ENCODE assay signal across 19 cellular contexts in genomic region chr19:49585023-49585422, GRCh38. TPM values are rescaled to one million over a fixed set of nuclear protein-coding genes. Genes with fewer than 3 reads are reported as not detected.
DNase-seq lines count a peak whose midpoint lies in the region; ATAC-seq, FAIRE-seq and TF ChIP-seq lines count a peak whose summit lies in the region.
"Had no signal": no experiment of that assay in that cellular context is flagged by ENCODE, and none has a peak within 500 bp of the region (broad histone marks: within the 10 kb centered on the region; RNA-seq: fewer than 3 reads in every experiment).

No MANE protein-coding gene starts in this region.

- H3K36me3 Mint-ChIP-seq in stimulated activated effector memory CD8-positive, alpha-beta T cell treated with anti-CD3 and anti-CD28 coated beads, Interleukin-12 subunit alpha, Interleukin-12 subunit beta, amount 100 ng/mL, for 72 hours = peaks cover 15% of the 10 kb centered on the region
- H3K36me3 Mint-ChIP-seq: activated naive CD8-positive, alpha-beta T cell treated with anti-CD3 and anti-CD28 coated beads, Interleukin-2, amount 10 ng/mL, durations not matched to agents 7 days and 5 days; mesothelial cell of epicardium had no signal

- H3K9ac ChIP-seq in HepG2 (ENCODE audit: insufficient read depth, low read depth, low read length) (no peak overlapping the region), iPS-18a (ENCODE audit: low read length) (peak overlapping the region; percentile 39)

- H3K9me3 Mint-ChIP-seq in stimulated activated effector memory CD8-positive, alpha-beta T cell treated with anti-CD3 and anti-CD28 coated beads, Interleukin-12 subunit alpha, Interleukin-12 subunit beta, amount 100 ng/mL, for 72 hours = no peaks in the 10 kb centered on the region
- H3K9me3 Mint-ChIP-seq: activated CD4-positive, alpha-beta memory T cell treated with anti-CD3 and anti-CD28 coated beads for 36 hours; activated naive CD8-positive, alpha-beta T cell treated with anti-CD3 and anti-CD28 coated beads, Interleukin-2, amount 10 ng/mL, durations not matched to agents 7 days and 5 days; mesothelial cell of epicardium had no signal

- H3K4me1 Mint-ChIP-seq in stimulated activated effector memory CD8-positive, alpha-beta T cell treated with anti-CD3 and anti-CD28 coated beads, Interleukin-12 subunit alpha, Interleukin-12 subunit beta, amount 100 ng/mL, for 72 hours = peaks cover 30% of the 10 kb centered on the region

- H3K9me3 ChIP-seq in HepG2 (ENCODE audit: low read length) (no peaks in the 10 kb centered on the region), right lobe of liver (no peaks in the 10 kb centered on the region), iPS-18a (ENCODE audit: control insufficient read depth, low read depth, low read length) (no peaks in the 10 kb centered on the region)
- H3K9me3 ChIP-seq: sigmoid colon had no signal

- in situ Hi-C loops in HepG2 (cut with HindIII; ENCODE audit: extremely low pct_ligation_motif_present, low pct_unique_long_range_greater_than_20kb) = no loop called here
- in situ Hi-C loops in GM13977 (cut with MboI; ENCODE audit: low pct_unique_long_range_greater_than_20kb, low sequenced_read_pairs, unreplicated experiment) = no loop called here

- CTCF ChIA-PET in HepG2 (lab: Yijun Ruan, JAX; ENCODE audit: low intra/inter-chr PET ratio, low total read pairs) = no interaction called here

- no peak for TF ChIP-seq EP300 in HepG2 (IDR thresholded peaks at IDR 0.05; ENCODE audit: low read depth in 2 of 2, low read length in 2 of 2)
- TF ChIP-seq EP300 in HepG2 (CRISPR knock-in tag; IDR thresholded peaks at IDR 0.05; ENCODE audit: borderline replicate concordance) = no peak

- H3K27ac Mint-ChIP-seq in stimulated activated effector memory CD8-positive, alpha-beta T cell treated with anti-CD3 and anti-CD28 coated beads, Interleukin-12 subunit alpha, Interleukin-12 subunit beta, amount 100 ng/mL, for 72 hours = no peak overlapping the region
- H3K27ac Mint-ChIP-seq: activated CD4-positive, alpha-beta memory T cell treated with anti-CD3 and anti-CD28 coated beads for 36 hours; activated naive CD8-positive, alpha-beta T cell treated with anti-CD3 and anti-CD28 coated beads, Interleukin-2, amount 10 ng/mL, durations not matched to agents 7 days and 5 days; mesothelial cell of epicardium had no signal

- no peak overlapping the region for H3K4me3 ChIP-seq in HepG2 (replicated peaks in 1 of 3; ENCODE audit: insufficient read depth in 1 of 3, low read depth in 2 of 3, low read length in 3 of 3)
- no peak overlapping the region for H3K4me3 ChIP-seq in right lobe of liver
- no peak overlapping the region for H3K4me3 ChIP-seq in iPS-18a (ENCODE audit: low read length)
- H3K4me3 ChIP-seq in foreskin fibroblast (ENCODE audit: low read depth in 1 of 2, low read length in 2 of 2) = no peak overlapping the region
- H3K4me3 ChIP-seq: sigmoid colon had no signal

- H3K4me1 ChIP-seq in HepG2 (ENCODE audit: insufficient read depth, low read length) (peaks cover 31% of the 10 kb centered on the region), right lobe of liver (peaks cover 0 to 7% (median 0%) of the 10 kb centered on the region in 4 donors), iPS-18a (ENCODE audit: control insufficient read depth, low read depth, low read length) (peaks cover 10% of the 10 kb centered on the region)

- no peak for TF ChIP-seq CTCF in HepG2 (CRISPR knock-in tag; IDR thresholded peaks at IDR 0.05)
- TF ChIP-seq CTCF in right lobe of liver (IDR thresholded peaks at IDR 0.05) = no peak
- no peak for TF ChIP-seq CTCF in foreskin fibroblast (IDR thresholded peaks at IDR 0.05; ENCODE audit: low read depth, low read length)
- TF ChIP-seq CTCF in GM20000 (IDR thresholded peaks at IDR 0.05; ENCODE audit: extremely low read depth, missing control alignments) = no peak
- TF ChIP-seq CTCF in GM13977 (IDR thresholded peaks at IDR 0.05; ENCODE audit: extremely low read depth, insufficient read depth, missing control alignments) = no peak

- no peaks in the 10 kb centered on the region for H3K36me3 ChIP-seq in HepG2 (replicated peaks in 1 of 2; ENCODE audit: control insufficient read depth in 1 of 2, insufficient read depth in 2 of 2, low read length in 2 of 2)
- H3K36me3 ChIP-seq in right lobe of liver = no peaks in the 10 kb centered on the region
- no peaks in the 10 kb centered on the region for H3K36me3 ChIP-seq in iPS-18a (ENCODE audit: control insufficient read depth, low read depth, low read length)
- H3K36me3 ChIP-seq: sigmoid colon had no signal

- no peak overlapping the region for H3K4me3 Mint-ChIP-seq in stimulated activated effector memory CD8-positive, alpha-beta T cell treated with anti-CD3 and anti-CD28 coated beads, Interleukin-12 subunit alpha, Interleukin-12 subunit beta, amount 100 ng/mL, for 72 hours
- H3K4me3 Mint-ChIP-seq: activated CD4-positive, alpha-beta memory T cell treated with anti-CD3 and anti-CD28 coated beads for 36 hours; activated naive CD8-positive, alpha-beta T cell treated with anti-CD3 and anti-CD28 coated beads, Interleukin-2, amount 10 ng/mL, durations not matched to agents 7 days and 5 days; mesothelial cell of epicardium had no signal

- peaks cover 0 to 3% of the 10 kb centered on the region in 2 experiments; a peak in 1 of 5 replicates for H3K27me3 ChIP-seq in HepG2 (ENCODE audit: control insufficient read depth in 1 of 2, insufficient read depth in 2 of 2, low read length in 2 of 2)
- H3K27me3 ChIP-seq in right lobe of liver = no peaks in the 10 kb centered on the region
- H3K27me3 ChIP-seq in iPS-18a (ENCODE audit: control insufficient read depth, insufficient read depth, low read length) = no peaks in the 10 kb centered on the region
- H3K27me3 ChIP-seq: sigmoid colon had no signal

- H3K27ac ChIP-seq in HepG2 (ENCODE audit: extremely low read length, insufficient read depth, low read length) (no peak overlapping the region), right lobe of liver (no peak overlapping the region), iPS-18a (ENCODE audit: low read length) (peak overlapping the region; percentile 61)
- H3K27ac ChIP-seq: sigmoid colon had no signal

- WGBS in HepG2 (ENCODE audit: low lambda C conversion rate) = 18% methylated on average over 3 of the region's 8 CpGs
- 83% methylated on average over 2 of the region's 8 CpGs for WGBS in right lobe of liver (ENCODE audit: insufficient coverage, low coverage, low lambda C conversion rate, missing lambda C conversion rate)

- ATAC-seq in HepG2 = no peak
- no peak for ATAC-seq in right lobe of liver
- no peak for ATAC-seq in stimulated activated effector memory CD8-positive, alpha-beta T cell treated with anti-CD3 and anti-CD28 coated beads, Interleukin-12 subunit alpha, Interleukin-12 subunit beta, amount 100 ng/mL, for 72 hours

- no peak overlapping the region for H3K4me2 ChIP-seq in HepG2 (ENCODE audit: low read depth, low read length)

- H2AFZ ChIP-seq in HepG2 (ENCODE audit: low read length) = no peak overlapping the region

- H4K20me1 ChIP-seq in HepG2 (ENCODE audit: insufficient read depth, low read length) = no peaks in the 10 kb centered on the region

- no peak for FAIRE-seq in HepG2 (lab: Jason Lieb, UNC)
- FAIRE-seq: GM18507, TTC549 had no signal

- peaks cover 5% of the 10 kb centered on the region for H3K79me2 ChIP-seq in HepG2 (ENCODE audit: insufficient read depth, low read length)

- no peak for DNase-seq in HepG2 (ENCODE audit: low spot score)
- DNase-seq in right lobe of liver = no peak
- peak; percentile 54 for DNase-seq in NCI-H2227 treated with DMSO at 0.1 percent for 48 hours (lab: John Stamatoyannopoulos, UW)
- DNase-seq in foreskin fibroblast = no peak
- DNase-seq in stimulated activated effector memory CD8-positive, alpha-beta T cell treated with anti-CD3 and anti-CD28 coated beads, Interleukin-12 subunit alpha, Interleukin-12 subunit beta, amount 100 ng/mL, for 72 hours (ENCODE audit: low spot score in 2 of 2) = no peak
- no peak for DNase-seq in GM20000 (ENCODE audit: low spot score)
- no peak for DNase-seq in GM13977 (ENCODE audit: low spot score)
- DNase-seq: activated CD4-positive, alpha-beta memory T cell treated with anti-CD3 and anti-CD28 coated beads for 36 hours; activated naive CD8-positive, alpha-beta T cell treated with anti-CD3 and anti-CD28 coated beads, Interleukin-2, amount 10 ng/mL, durations not matched to agents 7 days and 5 days; Calu3; kidney glomerular epithelial cell; NCI-H2171; sigmoid colon; stimulated activated CD4-positive, alpha-beta T cell treated with anti-CD3 and anti-CD28 coated beads, Interleukin-2, amount 100 ng/mL, for 24 hours; substantia nigra had no signal

- TF ChIP-seq RAD21 in HepG2 (CRISPR knock-in tag; IDR thresholded peaks at IDR 0.05) = no peak

- intact Hi-C loops in HepG2 (cut with micrococcal nuclease; ENCODE audit: unreplicated experiment) = no loop called here
- intact Hi-C loops in right lobe of liver (cut with DNase I) = no loop called here

- POLR2A ChIA-PET in HepG2 (lab: Yijun Ruan, JAX) = interaction anchor here (0.6 to 1.5 kb wide), 2 partner anchors 79 to 141 kb away, joined by 3 read pairs; no protein-coding TSS in a partner anchor

- no peak for TF ChIP-seq POLR2A in HepG2 (IDR thresholded peaks at IDR 0.05; ENCODE audit: insufficient read depth in 1 of 2, low read depth in 2 of 2, low read length in 2 of 2)
- no peak for TF ChIP-seq POLR2A in right lobe of liver (IDR thresholded peaks at IDR 0.05)

- no TSS peak for BruUV-seq in HepG2 (replicated peaks; lab: Mats Ljungman, UMichigan)

RNA-seq across cellular contexts. Expression of gene PRRG2, which starts 3.9 kb away (rescaled TPM):
- total RNA-seq in HepG2 (2016; rRNA removed; fragmentation: Illumina TruSeq; extraction: Trizol) = 0.51 and 0.82 TPM in 2 replicates
- 1.1 and 1.6 TPM in 2 replicates for total RNA-seq in HepG2 (2016; cell fraction: cytosol; rRNA removed; fragmentation: Illumina TruSeq; extraction: Trizol; ENCODE audit: low read depth)
- total RNA-seq in HepG2 (2016; cell fraction: insoluble cytoplasmic fraction; rRNA removed; fragmentation: Illumina TruSeq; extraction: Trizol) = 0.43 and 0.97 TPM in 2 replicates
- 0.56 and 0.79 TPM in 2 replicates for total RNA-seq in HepG2 (2016; cell fraction: membrane; rRNA removed; fragmentation: Illumina TruSeq; extraction: Trizol)
- 0.78 and 1.3 TPM in 2 replicates for total RNA-seq in HepG2 (2016; cell fraction: nucleus; rRNA removed; fragmentation: Illumina TruSeq; extraction: Trizol)
- polyA plus RNA-seq in HepG2 (2011; rRNA removed) = 0.64 and 0.66 TPM in 2 replicates
- polyA plus RNA-seq in HepG2 (2011; cell fraction: cytosol; rRNA removed) = 0.69 and 0.98 TPM in 2 replicates
- polyA plus RNA-seq in HepG2 (2011; cell fraction: nucleus; rRNA removed) = 1.2 and 1.3 TPM in 2 replicates
- polyA plus RNA-seq in HepG2 (2012) = 0.49 and 0.83 TPM in 2 replicates
- 0.18 and 0.40 TPM in 2 replicates for polyA plus RNA-seq in HepG2 (2016; cell fraction: cytosol; fragmentation: Illumina TruSeq; extraction: Trizol; ENCODE audit: low read depth)
- polyA plus RNA-seq in HepG2 (2016; cell fraction: insoluble cytoplasmic fraction; fragmentation: Illumina TruSeq; extraction: Trizol; ENCODE audit: low read depth) = 0.44 and 0.60 TPM in 2 replicates
- 0.39 and 0.42 TPM in 2 replicates for polyA plus RNA-seq in HepG2 (2016; cell fraction: membrane; fragmentation: Illumina TruSeq; extraction: Trizol; ENCODE audit: low read depth)
- 0.57 and 2.1 TPM in 2 replicates for polyA plus RNA-seq in HepG2 (2016; cell fraction: nucleus; fragmentation: Illumina TruSeq; extraction: Trizol; ENCODE audit: insufficient read depth, low read depth)
- 0.84 and 1.8 TPM in 2 replicates for polyA minus RNA-seq in HepG2 (2011; rRNA and poly(A)+ RNA removed; ENCODE audit: low replicate concordance)
- polyA minus RNA-seq in HepG2 (2011; cell fraction: cytosol; rRNA and poly(A)+ RNA removed) = 0.44 and 0.99 TPM in 2 replicates
- polyA minus RNA-seq in HepG2 (2011; cell fraction: nucleus; rRNA and poly(A)+ RNA removed) = 1.4 and 1.7 TPM in 2 replicates
- total RNA-seq in right lobe of liver = 1 to 10 TPM; 2.5 to 5.9 (median 3.1) TPM

RNA-seq across cellular contexts. Expression of gene NOSIP, which starts 4.7 kb away (rescaled TPM):
- total RNA-seq in HepG2 (2016; rRNA removed; fragmentation: Illumina TruSeq; extraction: Trizol) (78.0 and 81.4 TPM in 2 replicates), right lobe of liver (10 to 100 TPM; 16.2 to 31.9 (median 23.2) TPM)
- 40.9 and 41.1 TPM in 2 replicates for total RNA-seq in HepG2 (2016; cell fraction: cytosol; rRNA removed; fragmentation: Illumina TruSeq; extraction: Trizol; ENCODE audit: low read depth)
- total RNA-seq in HepG2 (2016; cell fraction: insoluble cytoplasmic fraction; rRNA removed; fragmentation: Illumina TruSeq; extraction: Trizol) = 74.5 and 94.1 TPM in 2 replicates
- total RNA-seq in HepG2 (2016; cell fraction: membrane; rRNA removed; fragmentation: Illumina TruSeq; extraction: Trizol) = 33.6 and 34.5 TPM in 2 replicates
- 36.2 and 36.7 TPM in 2 replicates for total RNA-seq in HepG2 (2016; cell fraction: nucleus; rRNA removed; fragmentation: Illumina TruSeq; extraction: Trizol)
- polyA plus RNA-seq in HepG2 (2011; rRNA removed) = 54.3 and 58.4 TPM in 2 replicates
- polyA plus RNA-seq in HepG2 (2011; cell fraction: cytosol; rRNA removed) = 53.5 and 96.5 TPM in 2 replicates
- 112 and 135 TPM in 2 replicates for polyA plus RNA-seq in HepG2 (2011; cell fraction: nucleus; rRNA removed)
- 35.5 and 41.6 TPM in 2 replicates for polyA plus RNA-seq in HepG2 (2012)
- 38.2 and 39.1 TPM in 2 replicates for polyA plus RNA-seq in HepG2 (2016; cell fraction: cytosol; fragmentation: Illumina TruSeq; extraction: Trizol; ENCODE audit: low read depth)
- 86.7 and 88.4 TPM in 2 replicates for polyA plus RNA-seq in HepG2 (2016; cell fraction: insoluble cytoplasmic fraction; fragmentation: Illumina TruSeq; extraction: Trizol; ENCODE audit: low read depth)
- 28.0 and 28.7 TPM in 2 replicates for polyA plus RNA-seq in HepG2 (2016; cell fraction: membrane; fragmentation: Illumina TruSeq; extraction: Trizol; ENCODE audit: low read depth)
- 63.0 and 67.6 TPM in 2 replicates for polyA plus RNA-seq in HepG2 (2016; cell fraction: nucleus; fragmentation: Illumina TruSeq; extraction: Trizol; ENCODE audit: insufficient read depth, low read depth)
- polyA minus RNA-seq in HepG2 (2011; rRNA and poly(A)+ RNA removed; ENCODE audit: low replicate concordance) = 91.2 and 148 TPM in 2 replicates
- polyA minus RNA-seq in HepG2 (2011; cell fraction: cytosol; rRNA and poly(A)+ RNA removed) = 26.7 and 28.8 TPM in 2 replicates
- polyA minus RNA-seq in HepG2 (2011; cell fraction: nucleus; rRNA and poly(A)+ RNA removed) = 18.2 and 20.6 TPM in 2 replicates

RNA-seq across cellular contexts. Expression of gene PRR12, which starts 6.0 kb away (rescaled TPM):
- total RNA-seq in HepG2 (2016; rRNA removed; fragmentation: Illumina TruSeq; extraction: Trizol) = 1.5 and 1.6 TPM in 2 replicates
- 1.2 TPM in 2 replicates for total RNA-seq in HepG2 (2016; cell fraction: cytosol; rRNA removed; fragmentation: Illumina TruSeq; extraction: Trizol; ENCODE audit: low read depth)
- 1.2 and 1.4 TPM in 2 replicates for total RNA-seq in HepG2 (2016; cell fraction: insoluble cytoplasmic fraction; rRNA removed; fragmentation: Illumina TruSeq; extraction: Trizol)
- 1.8 and 1.9 TPM in 2 replicates for total RNA-seq in HepG2 (2016; cell fraction: membrane; rRNA removed; fragmentation: Illumina TruSeq; extraction: Trizol)
- total RNA-seq in HepG2 (2016; cell fraction: nucleus; rRNA removed; fragmentation: Illumina TruSeq; extraction: Trizol) = 2.2 and 3.7 TPM in 2 replicates
- polyA plus RNA-seq in HepG2 (2011; rRNA removed) = 0.62 and 0.74 TPM in 2 replicates
- 0.22 and 0.24 TPM in 2 replicates for polyA plus RNA-seq in HepG2 (2011; cell fraction: cytosol; rRNA removed)
- 3.3 and 4.2 TPM in 2 replicates for polyA plus RNA-seq in HepG2 (2011; cell fraction: nucleus; rRNA removed)
- 5.1 and 5.6 TPM in 2 replicates for polyA plus RNA-seq in HepG2 (2012)
- 0.41 and 0.69 TPM in 2 replicates for polyA plus RNA-seq in HepG2 (2016; cell fraction: cytosol; fragmentation: Illumina TruSeq; extraction: Trizol; ENCODE audit: low read depth)
- polyA plus RNA-seq in HepG2 (2016; cell fraction: insoluble cytoplasmic fraction; fragmentation: Illumina TruSeq; extraction: Trizol; ENCODE audit: low read depth) = 4.8 and 6.1 TPM in 2 replicates
- 0.89 and 1.1 TPM in 2 replicates for polyA plus RNA-seq in HepG2 (2016; cell fraction: membrane; fragmentation: Illumina TruSeq; extraction: Trizol; ENCODE audit: low read depth)
- 11.5 and 11.7 TPM in 2 replicates for polyA plus RNA-seq in HepG2 (2016; cell fraction: nucleus; fragmentation: Illumina TruSeq; extraction: Trizol; ENCODE audit: insufficient read depth, low read depth)
- polyA minus RNA-seq in HepG2 (2011; rRNA and poly(A)+ RNA removed; ENCODE audit: low replicate concordance) = 0.98 and 1.4 TPM in 2 replicates
- polyA minus RNA-seq in HepG2 (2011; cell fraction: cytosol; rRNA and poly(A)+ RNA removed) = 1.8 and 2.5 TPM in 2 replicates
- polyA minus RNA-seq in HepG2 (2011; cell fraction: nucleus; rRNA and poly(A)+ RNA removed) = 1.5 and 1.8 TPM in 2 replicates
- total RNA-seq in right lobe of liver = 1 to 10 TPM; 4.0 to 8.5 (median 5.5) TPM

RNA-seq across cellular contexts. Expression of gene RRAS, which starts 54.9 kb away (rescaled TPM):
- total RNA-seq in HepG2 (2016; rRNA removed; fragmentation: Illumina TruSeq; extraction: Trizol) (0.79 and 1.5 TPM in 2 replicates), right lobe of liver (10 to 100 TPM in 5 of 6 experiments, 1 to 10 TPM in 1; 8.5 to 16.4 (median 11.5) TPM)
- total RNA-seq in HepG2 (2016; cell fraction: cytosol; rRNA removed; fragmentation: Illumina TruSeq; extraction: Trizol; ENCODE audit: low read depth) = 1.7 and 2.4 TPM in 2 replicates
- total RNA-seq in HepG2 (2016; cell fraction: insoluble cytoplasmic fraction; rRNA removed; fragmentation: Illumina TruSeq; extraction: Trizol) = 1.1 and 1.9 TPM in 2 replicates
- total RNA-seq in HepG2 (2016; cell fraction: membrane; rRNA removed; fragmentation: Illumina TruSeq; extraction: Trizol) = 2.0 and 2.3 TPM in 2 replicates
- 0.50 and 0.90 TPM in 2 replicates for total RNA-seq in HepG2 (2016; cell fraction: nucleus; rRNA removed; fragmentation: Illumina TruSeq; extraction: Trizol)
- polyA plus RNA-seq in HepG2 (2011; rRNA removed) = 12.0 and 13.5 TPM in 2 replicates
- polyA plus RNA-seq in HepG2 (2011; cell fraction: cytosol; rRNA removed) = 14.5 and 18.3 TPM in 2 replicates
- 17.2 and 18.4 TPM in 2 replicates for polyA plus RNA-seq in HepG2 (2011; cell fraction: nucleus; rRNA removed)
- 4.8 and 7.4 TPM in 2 replicates for polyA plus RNA-seq in HepG2 (2012)
- 6.9 and 7.3 TPM in 2 replicates for polyA plus RNA-seq in HepG2 (2016; cell fraction: cytosol; fragmentation: Illumina TruSeq; extraction: Trizol; ENCODE audit: low read depth)
- polyA plus RNA-seq in HepG2 (2016; cell fraction: insoluble cytoplasmic fraction; fragmentation: Illumina TruSeq; extraction: Trizol; ENCODE audit: low read depth) = 3.2 and 3.4 TPM in 2 replicates
- 5.3 and 5.9 TPM in 2 replicates for polyA plus RNA-seq in HepG2 (2016; cell fraction: membrane; fragmentation: Illumina TruSeq; extraction: Trizol; ENCODE audit: low read depth)
- polyA plus RNA-seq in HepG2 (2016; cell fraction: nucleus; fragmentation: Illumina TruSeq; extraction: Trizol; ENCODE audit: insufficient read depth, low read depth) = 2.4 and 2.6 TPM in 2 replicates
- 5.3 and 19.9 TPM in 2 replicates for polyA minus RNA-seq in HepG2 (2011; rRNA and poly(A)+ RNA removed; ENCODE audit: low replicate concordance)
- 1.6 and 3.0 TPM in 2 replicates for polyA minus RNA-seq in HepG2 (2011; cell fraction: cytosol; rRNA and poly(A)+ RNA removed)
- 0.77 and 1.5 TPM in 2 replicates for polyA minus RNA-seq in HepG2 (2011; cell fraction: nucleus; rRNA and poly(A)+ RNA removed)

RNA-seq across cellular contexts. Expression of gene SCAF1, which starts 57.0 kb away (rescaled TPM):
- 4.8 and 6.1 TPM in 2 replicates for total RNA-seq in HepG2 (2016; rRNA removed; fragmentation: Illumina TruSeq; extraction: Trizol)
- 1.3 and 1.4 TPM in 2 replicates for total RNA-seq in HepG2 (2016; cell fraction: cytosol; rRNA removed; fragmentation: Illumina TruSeq; extraction: Trizol; ENCODE audit: low read depth)
- total RNA-seq in HepG2 (2016; cell fraction: insoluble cytoplasmic fraction; rRNA removed; fragmentation: Illumina TruSeq; extraction: Trizol) = 3.2 and 6.2 TPM in 2 replicates
- 4.5 and 5.4 TPM in 2 replicates for total RNA-seq in HepG2 (2016; cell fraction: membrane; rRNA removed; fragmentation: Illumina TruSeq; extraction: Trizol)
- 6.5 and 7.3 TPM in 2 replicates for total RNA-seq in HepG2 (2016; cell fraction: nucleus; rRNA removed; fragmentation: Illumina TruSeq; extraction: Trizol)
- polyA plus RNA-seq in HepG2 (2011; rRNA removed) = 3.3 and 4.3 TPM in 2 replicates
- 3.1 and 4.0 TPM in 2 replicates for polyA plus RNA-seq in HepG2 (2011; cell fraction: cytosol; rRNA removed)
- 21.0 and 25.5 TPM in 2 replicates for polyA plus RNA-seq in HepG2 (2011; cell fraction: nucleus; rRNA removed)
- polyA plus RNA-seq in HepG2 (2012) = 17.0 and 18.6 TPM in 2 replicates
- polyA plus RNA-seq in HepG2 (2016; cell fraction: cytosol; fragmentation: Illumina TruSeq; extraction: Trizol; ENCODE audit: low read depth) = 1.1 and 1.4 TPM in 2 replicates
- 8.3 and 13.4 TPM in 2 replicates for polyA plus RNA-seq in HepG2 (2016; cell fraction: insoluble cytoplasmic fraction; fragmentation: Illumina TruSeq; extraction: Trizol; ENCODE audit: low read depth)
- polyA plus RNA-seq in HepG2 (2016; cell fraction: membrane; fragmentation: Illumina TruSeq; extraction: Trizol; ENCODE audit: low read depth) = 2.8 and 3.0 TPM in 2 replicates
- polyA plus RNA-seq in HepG2 (2016; cell fraction: nucleus; fragmentation: Illumina TruSeq; extraction: Trizol; ENCODE audit: insufficient read depth, low read depth) = 21.4 and 23.8 TPM in 2 replicates
- 5.4 and 5.7 TPM in 2 replicates for polyA minus RNA-seq in HepG2 (2011; rRNA and poly(A)+ RNA removed; ENCODE audit: low replicate concordance)
- 3.1 and 4.5 TPM in 2 replicates for polyA minus RNA-seq in HepG2 (2011; cell fraction: cytosol; rRNA and poly(A)+ RNA removed)
- 3.6 and 5.2 TPM in 2 replicates for polyA minus RNA-seq in HepG2 (2011; cell fraction: nucleus; rRNA and poly(A)+ RNA removed)
- total RNA-seq in right lobe of liver = 10 to 100 TPM; 14.6 to 33.0 (median 27.3) TPM
